Comparison of ENCODE assay signal across 23 cellular contexts in genomic region chr2:75025633-75026380, GRCh38.
DNase-seq lines count a peak whose midpoint lies in the region; ATAC-seq, FAIRE-seq and TF ChIP-seq lines count a peak whose summit lies in the region.
"Had no signal": no experiment of that assay in that cellular context is flagged by ENCODE, and none has a peak within 500 bp of the region (broad histone marks: within the 10 kb centered on the region; RNA-seq: fewer than 3 reads in every experiment).

No MANE protein-coding gene starts in this region.

- in situ Hi-C loops in HepG2 (cut with HindIII; ENCODE audit: extremely low pct_ligation_motif_present, low pct_unique_long_range_greater_than_20kb): no loop called here

- no peak overlapping the region for H3K23ac ChIP-seq in mesendoderm (ENCODE audit: low read length)

- no peak overlapping the region for H2AK5ac ChIP-seq in mesendoderm (ENCODE audit: low read length)

- H3K36me3 ChIP-seq in HepG2 (replicated peaks in 1 of 2; ENCODE audit: control insufficient read depth in 1 of 2, insufficient read depth in 2 of 2, low read length in 2 of 2) (0 out of 5 replicates have a peak, but pooled peaks cover 0 to 1% of the 10 kb centered on the region in 2 experiments), right lobe of liver (no peaks in the 10 kb centered on the region), heart left ventricle (no peaks in the 10 kb centered on the region), mesendoderm (ENCODE audit: control insufficient read depth, insufficient read depth, low read length) (no peaks in the 10 kb centered on the region)

- H3K4me3 ChIP-seq in HepG2 (replicated peaks in 1 of 3; ENCODE audit: insufficient read depth in 1 of 3, low read depth in 2 of 3, low read length in 3 of 3) (no peak overlapping the region), right lobe of liver (no peak overlapping the region), heart left ventricle (no peak overlapping the region), mesendoderm (ENCODE audit: low read length) (no peak overlapping the region)

- H3K4ac ChIP-seq in mesendoderm (ENCODE audit: low read depth, low read length): no peak overlapping the region

- POLR2A ChIA-PET in HepG2 (lab: Yijun Ruan, JAX): no interaction called here

- no peak overlapping the region for H3K9ac ChIP-seq in HepG2 (ENCODE audit: insufficient read depth, low read depth, low read length)
- H3K9ac ChIP-seq in mesendoderm (ENCODE audit: low read length): no peak overlapping the region
- H3K9ac ChIP-seq: KMS-11 had no signal

- no peak overlapping the region for H4K8ac ChIP-seq in mesendoderm (ENCODE audit: low read depth, low read length)

- no peaks in the 10 kb centered on the region for H3K27me3 ChIP-seq in HepG2 (ENCODE audit: control insufficient read depth in 1 of 2, insufficient read depth in 2 of 2, low read length in 2 of 2)
- H3K27me3 ChIP-seq in right lobe of liver: no peaks in the 10 kb centered on the region
- no peaks in the 10 kb centered on the region for H3K27me3 ChIP-seq in heart left ventricle
- H3K27me3 ChIP-seq in mesendoderm (ENCODE audit: insufficient read depth, low read length, poor library complexity): no peaks in the 10 kb centered on the region

- no peaks in the 10 kb centered on the region for H4K20me1 ChIP-seq in HepG2 (ENCODE audit: insufficient read depth, low read length)

- no peak overlapping the region for H2BK120ac ChIP-seq in mesendoderm (ENCODE audit: low read depth, low read length)

- no peak overlapping the region for H2AFZ ChIP-seq in HepG2 (ENCODE audit: low read length)

- no peak for FAIRE-seq in HepG2 (lab: Jason Lieb, UNC)
- FAIRE-seq: G401.6, GM12891, GM19239 had no signal

- H3K4me2 ChIP-seq in HepG2 (ENCODE audit: low read depth, low read length) (no peak overlapping the region), mesendoderm (ENCODE audit: low read length) (no peak overlapping the region)
- H3K4me2 ChIP-seq: KMS-11 had no signal

- TF ChIP-seq POLR2A in HepG2 (IDR thresholded peaks at IDR 0.05; ENCODE audit: insufficient read depth in 1 of 2, low read depth in 2 of 2, low read length in 2 of 2) (no peak), right lobe of liver (IDR thresholded peaks at IDR 0.05) (no peak), heart left ventricle (IDR thresholded peaks at IDR 0.05) (no peak)

- TF ChIP-seq CTCF in HepG2 (CRISPR knock-in tag; IDR thresholded peaks at IDR 0.05) (no peak), right lobe of liver (IDR thresholded peaks at IDR 0.05) (no peak), heart left ventricle (IDR thresholded peaks at IDR 0.05) (no peak)

- TF ChIP-seq RAD21 in HepG2 (CRISPR knock-in tag; IDR thresholded peaks at IDR 0.05): no peak

- DNase-seq in HepG2 (ENCODE audit: low spot score) (no peak), right lobe of liver (no peak), SW480 (ENCODE audit: low spot score) (peak; percentile 15), fibroblast of peridontal ligament (ENCODE audit: extremely low read depth) (peak; percentile 15), heart left ventricle (no peak), mesendoderm (no peak), middle frontal gyrus (ENCODE audit: extremely low spot score, low spot score) (no peak)
- DNase-seq: C1 segment of cervical spinal cord, GOT3, MM.1S, NCI-H1105 treated with DMSO at 0.1 percent for 48 hours, NCI-H1930, NCI-H2171, NCI-H774, SHP77 treated with DMSO at 0.1 percent for 48 hours had no signal

- intact Hi-C loops in HepG2 (cut with micrococcal nuclease; ENCODE audit: unreplicated experiment): no loop called here
- intact Hi-C loops in right lobe of liver (cut with DNase I): no loop called here
- intact Hi-C loops in heart left ventricle (cut with DNase I): no loop called here

- H3K56ac ChIP-seq in mesendoderm (ENCODE audit: low read length): no peak overlapping the region

- H2BK5ac ChIP-seq in mesendoderm (ENCODE audit: low read length): no peak overlapping the region

- no peak overlapping the region for H3K18ac ChIP-seq in mesendoderm (ENCODE audit: low read length)

- CTCF ChIA-PET in HepG2 (lab: Yijun Ruan, JAX; ENCODE audit: low intra/inter-chr PET ratio, low total read pairs): no interaction called here

- no peak overlapping the region for H4K5ac ChIP-seq in mesendoderm (ENCODE audit: low read length)

- TF ChIP-seq EP300 in HepG2 (IDR thresholded peaks at IDR 0.05; ENCODE audit: low read depth in 2 of 2, low read length in 2 of 2): no peak
- TF ChIP-seq EP300 in HepG2 (CRISPR knock-in tag; IDR thresholded peaks at IDR 0.05; ENCODE audit: borderline replicate concordance): no peak

- BruUV-seq in HepG2 (replicated peaks; lab: Mats Ljungman, UMichigan): no TSS peak

- H3K4me1 ChIP-seq in HepG2 (ENCODE audit: insufficient read depth, low read length) (peaks cover 10% of the 10 kb centered on the region), right lobe of liver (no peaks in the 10 kb centered on the region), heart left ventricle (peaks cover 0 to 9% (median 0%) of the 10 kb centered on the region in 12 donors), mesendoderm (ENCODE audit: control insufficient read depth, low read depth, low read length) (no peaks in the 10 kb centered on the region)

- ATAC-seq in HepG2 (no peak), right lobe of liver (no peak), heart left ventricle (no peak), GM18498 (IDR thresholded peaks at IDR 0.05; ENCODE audit: unreplicated experiment) (no peak)
- ATAC-seq: Panc1 had no signal

- no peak overlapping the region for H2BK15ac ChIP-seq in mesendoderm (replicated peaks; ENCODE audit: low read depth)

- H3K79me2 ChIP-seq in HepG2 (ENCODE audit: insufficient read depth, low read length): no peaks in the 10 kb centered on the region
- no peaks in the 10 kb centered on the region for H3K79me2 ChIP-seq in mesendoderm (ENCODE audit: control insufficient read depth, insufficient read depth, low read length)

- 87% methylated on average over 2 of the region's 2 CpGs for WGBS in HepG2 (ENCODE audit: low lambda C conversion rate)
- WGBS in right lobe of liver (ENCODE audit: insufficient coverage, low coverage, low lambda C conversion rate, missing lambda C conversion rate): 83% methylated on average over 2 of the region's 2 CpGs
- 94 to 97% (median 95%) methylated on average over 2 of the region's 2 CpGs for WGBS in heart left ventricle, 4 donors
- WGBS in mesendoderm (ENCODE audit: extremely low coverage, insufficient coverage, low lambda C conversion rate): no CpG with 5 or more reads among the region's 2 CpGs

- no peaks in the 10 kb centered on the region for H3K79me1 ChIP-seq in mesendoderm (ENCODE audit: low read length)

- H3K27ac ChIP-seq in HepG2 (ENCODE audit: extremely low read length, insufficient read depth, low read length) (no peak overlapping the region), right lobe of liver (no peak overlapping the region), heart left ventricle (no peak overlapping the region), mesendoderm (ENCODE audit: low read depth, low read length) (no peak overlapping the region)
- H3K27ac ChIP-seq: 22Rv1, HL-60, KMS-11 had no signal

- H3K9me3 ChIP-seq in HepG2 (ENCODE audit: low read length) (no peaks in the 10 kb centered on the region), right lobe of liver (no peaks in the 10 kb centered on the region), heart left ventricle (no peaks in the 10 kb centered on the region)

TF ChIP-seq in HepG2, 621 proteins besides CTCF, POLR2A, EP300 and RAD21:
- TF ChIP-seq MAFK (conservative IDR thresholded peaks at IDR 0.05 in 1 of 2, IDR thresholded peaks at IDR 0.05 in 1 of 2; ENCODE audit: low read length in 2 of 2) (no peak), BRD4 (CRISPR knock-in tag; IDR thresholded peaks at IDR 0.05) (no peak), ZNF629 (CRISPR knock-in tag; conservative IDR thresholded peaks at IDR 0.05) (peak; percentile 61), NFE2L2 (IDR thresholded peaks at IDR 0.05; ENCODE audit: low read length) (peak; percentile 66; the same call in 1 of the 2 replicates), NFE2 (CRISPR knock-in tag; IDR thresholded peaks at IDR 0.05) (peak; percentile 34; the same call in 1 of the 2 replicates)

Comparison
In these comparisons a context has a peak if more than half of its experiments do, and no peak if none do; other contexts are left out.
1. DNase-seq: peak in SW480 (single experiment) and fibroblast of peridontal ligament (single experiment); none in HepG2 (single experiment), right lobe of liver (0 of 3), heart left ventricle (0 of 5), mesendoderm (single experiment) and middle frontal gyrus (single experiment).